In the genomic region with DNA sequence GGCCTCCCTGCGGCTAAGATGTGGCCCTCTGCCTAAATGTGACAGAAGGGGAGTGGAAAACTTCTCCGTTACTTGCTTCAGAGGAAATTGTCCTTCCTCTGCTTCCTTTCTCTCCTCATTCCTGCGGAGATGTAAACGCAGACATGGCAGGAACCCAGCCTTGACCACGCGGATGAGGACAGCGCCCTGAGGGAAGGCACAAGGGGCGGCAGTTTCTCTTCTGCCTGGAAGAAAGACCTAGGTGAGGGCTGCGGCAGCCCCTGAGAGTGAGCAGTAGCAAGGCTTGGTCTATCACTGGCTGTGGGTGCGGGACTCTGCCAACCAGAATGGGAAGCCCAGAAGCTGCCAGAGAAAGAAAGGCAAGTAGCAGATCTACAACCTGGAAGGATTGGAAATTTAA, we compare ENCODE assay signal across 20 cellular contexts. TPM values are rescaled to one million over a fixed set of nuclear protein-coding genes. Genes with fewer than 3 reads are reported as not detected.
DNase-seq lines count a peak whose midpoint lies in the region; ATAC-seq, FAIRE-seq and TF ChIP-seq lines count a peak whose summit lies in the region.
"Had no signal": no experiment of that assay in that cellular context is flagged by ENCODE, and none has a peak within 500 bp of the region (broad histone marks: within the 10 kb centered on the region; RNA-seq: fewer than 3 reads in every experiment).

No MANE protein-coding gene starts in this region.

- CTCF ChIA-PET in HepG2 (lab: Yijun Ruan, JAX; ENCODE audit: low intra/inter-chr PET ratio, low total read pairs), result no interaction called here

- H3K27me3 Mint-ChIP-seq in chondrocyte (ENCODE audit: low read depth) (no peaks in the 10 kb centered on the region), neural progenitor cell (ENCODE audit: insufficient read depth, low read depth) (peaks cover 6% of the 10 kb centered on the region)

- intact Hi-C loops in HepG2 (cut with micrococcal nuclease; ENCODE audit: unreplicated experiment), result no loop called here
- intact Hi-C loops in right lobe of liver (cut with DNase I), result no loop called here

- H3K4me2 ChIP-seq in HepG2 (ENCODE audit: low read depth, low read length), result peak overlapping the region; percentile 62
- H3K4me2 ChIP-seq in neural progenitor cell, result no peak overlapping the region
- H3K4me2 ChIP-seq: BLaER1 had no signal

- no peak for TF ChIP-seq EP300 in HepG2 (IDR thresholded peaks at IDR 0.05; ENCODE audit: low read depth in 2 of 2, low read length in 2 of 2)
- no peak for TF ChIP-seq EP300 in HepG2 (CRISPR knock-in tag; IDR thresholded peaks at IDR 0.05; ENCODE audit: borderline replicate concordance)

- TF ChIP-seq POLR2A in HepG2 (IDR thresholded peaks at IDR 0.05; ENCODE audit: insufficient read depth in 1 of 2, low read depth in 2 of 2, low read length in 2 of 2) (no peak), right lobe of liver (IDR thresholded peaks at IDR 0.05) (no peak)

- H3K9me3 ChIP-seq in HepG2 (ENCODE audit: low read length) (no peaks in the 10 kb centered on the region), right lobe of liver (no peaks in the 10 kb centered on the region), neural progenitor cell (ENCODE audit: low read depth) (no peaks in the 10 kb centered on the region)
- H3K9me3 ChIP-seq: BLaER1, Peyer's patch had no signal

- no peak overlapping the region for H3K27ac ChIP-seq in HepG2 (ENCODE audit: extremely low read length, insufficient read depth, low read length)
- H3K27ac ChIP-seq in right lobe of liver, result no peak overlapping the region
- H3K27ac ChIP-seq in neural progenitor cell, result no peak overlapping the region
- H3K27ac ChIP-seq: BLaER1, Peyer's patch had no signal

- no TSS peak for BruUV-seq in HepG2 (replicated peaks; lab: Mats Ljungman, UMichigan)

- POLR2A ChIA-PET in HepG2 (lab: Yijun Ruan, JAX), result no interaction called here

- H3K79me2 ChIP-seq in HepG2 (ENCODE audit: insufficient read depth, low read length) (no peaks in the 10 kb centered on the region), neural progenitor cell (ENCODE audit: low read depth) (no peaks in the 10 kb centered on the region)

- in situ Hi-C loops in HepG2 (cut with HindIII; ENCODE audit: extremely low pct_ligation_motif_present, low pct_unique_long_range_greater_than_20kb), result no loop called here

- H3K4me3 Mint-ChIP-seq in chondrocyte (ENCODE audit: unreplicated experiment) (no peak overlapping the region), neural progenitor cell (no peak overlapping the region)
- H3K4me3 Mint-ChIP-seq: CD8-positive, alpha-beta memory T cell had no signal

- no peak overlapping the region; a peak in 1 of 6 replicates for H3K4me3 ChIP-seq in HepG2 (replicated peaks in 1 of 3; ENCODE audit: insufficient read depth in 1 of 3, low read depth in 2 of 3, low read length in 3 of 3)
- H3K4me3 ChIP-seq in right lobe of liver, result no peak overlapping the region
- no peak overlapping the region for H3K4me3 ChIP-seq in neural progenitor cell
- H3K4me3 ChIP-seq: BLaER1, GM12878, Peyer's patch had no signal

- ATAC-seq in HepG2 (peak; percentile 54), right lobe of liver (no peak), GM21619 (IDR thresholded peaks at IDR 0.05; ENCODE audit: unreplicated experiment) (no peak)
- ATAC-seq: GM12878, SK-N-SH treated with all-trans-retinoic acid at 6 μM for 48 hours had no signal

- peaks cover 35% of the 10 kb centered on the region for H3K4me1 Mint-ChIP-seq in chondrocyte (ENCODE audit: low read depth)
- H3K4me1 Mint-ChIP-seq in neural progenitor cell, result peaks cover 2% of the 10 kb centered on the region
- H3K4me1 Mint-ChIP-seq: CD8-positive, alpha-beta memory T cell had no signal

- TF ChIP-seq RAD21 in HepG2 (CRISPR knock-in tag; IDR thresholded peaks at IDR 0.05), result no peak

- no peak for FAIRE-seq in HepG2 (lab: Jason Lieb, UNC)
- FAIRE-seq: G401.6, GM12878 had no signal

- H2AFZ ChIP-seq in HepG2 (ENCODE audit: low read length) (peak overlapping the region; percentile 23), neural progenitor cell (replicated peaks) (peak overlapping the region; percentile 42)

- TF ChIP-seq CTCF in HepG2 (CRISPR knock-in tag; IDR thresholded peaks at IDR 0.05), result no peak
- no peak for TF ChIP-seq CTCF in right lobe of liver (IDR thresholded peaks at IDR 0.05)
- TF ChIP-seq CTCF in chondrocyte (IDR thresholded peaks at IDR 0.05), result no peak
- no peak for TF ChIP-seq CTCF in neural progenitor cell (IDR thresholded peaks at IDR 0.05)

- peaks cover 25% of the 10 kb centered on the region for H3K4me1 ChIP-seq in HepG2 (ENCODE audit: insufficient read depth, low read length)
- no peaks in the 10 kb centered on the region for H3K4me1 ChIP-seq in right lobe of liver
- H3K4me1 ChIP-seq in neural progenitor cell, result no peaks in the 10 kb centered on the region
- H3K4me1 ChIP-seq: Peyer's patch had no signal

- WGBS in HepG2 (ENCODE audit: low lambda C conversion rate), result 58% methylated on average over 8 of the region's 10 CpGs
- 32% methylated on average over 3 of the region's 10 CpGs for WGBS in right lobe of liver (ENCODE audit: insufficient coverage, low coverage, low lambda C conversion rate, missing lambda C conversion rate)

- peaks cover 0 to 13% of the 10 kb centered on the region in 2 experiments; a peak in 1 of 5 replicates for H3K27me3 ChIP-seq in HepG2 (ENCODE audit: control insufficient read depth in 1 of 2, insufficient read depth in 2 of 2, low read length in 2 of 2)
- no peaks in the 10 kb centered on the region for H3K27me3 ChIP-seq in right lobe of liver
- H3K27me3 ChIP-seq in neural progenitor cell, result no peaks in the 10 kb centered on the region
- H3K27me3 ChIP-seq: BLaER1, Peyer's patch had no signal

- H4K20me1 ChIP-seq in HepG2 (ENCODE audit: insufficient read depth, low read length) (no peaks in the 10 kb centered on the region), neural progenitor cell (ENCODE audit: low read depth) (no peaks in the 10 kb centered on the region)
- H4K20me1 ChIP-seq: BLaER1 had no signal

- H3K27ac Mint-ChIP-seq in chondrocyte (ENCODE audit: unreplicated experiment) (peak overlapping the region; percentile 52), neural progenitor cell (no peak overlapping the region)
- H3K27ac Mint-ChIP-seq: CD8-positive, alpha-beta memory T cell had no signal

- H3K36me3 ChIP-seq in HepG2 (replicated peaks in 1 of 2; ENCODE audit: control insufficient read depth in 1 of 2, insufficient read depth in 2 of 2, low read length in 2 of 2) (no peaks in the 10 kb centered on the region), right lobe of liver (no peaks in the 10 kb centered on the region), neural progenitor cell (no peaks in the 10 kb centered on the region)
- H3K36me3 ChIP-seq: BLaER1, Peyer's patch had no signal

- H3K9ac ChIP-seq in HepG2 (ENCODE audit: insufficient read depth, low read depth, low read length) (no peak overlapping the region), neural progenitor cell (no peak overlapping the region)
- H3K9ac ChIP-seq: BLaER1 had no signal

- H3F3A ChIP-seq in neural progenitor cell (ENCODE audit: low read depth), result no peaks in the 10 kb centered on the region

- DNase-seq in HepG2 (ENCODE audit: low spot score) (no peak), right lobe of liver (no peak), chondrocyte (ENCODE audit: low spot score) (no peak), neural progenitor cell (ENCODE audit: low spot score) (no peak), GF-D8 (lab: John Stamatoyannopoulos, UW) (no peak), COR-L47 (lab: John Stamatoyannopoulos, UW) (no peak), NCI-H345 (lab: John Stamatoyannopoulos, UW) (no peak)
- DNase-seq: 8988T; CD8-positive, alpha-beta memory T cell; DND-41; MM.1S; NCI-H1105; NCI-H1694; Peyer's patch; SHP77 treated with DMSO at 0.1 percent for 48 hours had no signal

- H3K36me3 Mint-ChIP-seq in chondrocyte (ENCODE audit: low read depth), result no peaks in the 10 kb centered on the region
- no peaks in the 10 kb centered on the region for H3K36me3 Mint-ChIP-seq in neural progenitor cell
- H3K36me3 Mint-ChIP-seq: CD8-positive, alpha-beta memory T cell had no signal

- H3K9me3 Mint-ChIP-seq in chondrocyte (ENCODE audit: low read depth) (no peaks in the 10 kb centered on the region), neural progenitor cell (no peaks in the 10 kb centered on the region)
- H3K9me3 Mint-ChIP-seq: CD8-positive, alpha-beta memory T cell had no signal

RNA-seq across cellular contexts. Expression of a gene that starts 14.0 kb away (rescaled TPM):
- total RNA-seq in HepG2 (2016; rRNA removed; fragmentation: Illumina TruSeq; extraction: Trizol), result 42.8 and 63.1 TPM in 2 replicates
- total RNA-seq in HepG2 (2016; cell fraction: cytosol; rRNA removed; fragmentation: Illumina TruSeq; extraction: Trizol; ENCODE audit: low read depth), result 8.1 and 8.4 TPM in 2 replicates
- total RNA-seq in HepG2 (2016; cell fraction: insoluble cytoplasmic fraction; rRNA removed; fragmentation: Illumina TruSeq; extraction: Trizol), result 40.9 and 54.3 TPM in 2 replicates
- 18.5 and 19.2 TPM in 2 replicates for total RNA-seq in HepG2 (2016; cell fraction: membrane; rRNA removed; fragmentation: Illumina TruSeq; extraction: Trizol)
- 56.4 and 60.8 TPM in 2 replicates for total RNA-seq in HepG2 (2016; cell fraction: nucleus; rRNA removed; fragmentation: Illumina TruSeq; extraction: Trizol)
- polyA plus RNA-seq in HepG2 (2011; rRNA removed), result 9.6 and 10.1 TPM in 2 replicates
- 6.4 and 7.9 TPM in 2 replicates for polyA plus RNA-seq in HepG2 (2011; cell fraction: cytosol; rRNA removed)
- polyA plus RNA-seq in HepG2 (2011; cell fraction: nucleus; rRNA removed), result 42.7 and 43.4 TPM in 2 replicates
- polyA plus RNA-seq in HepG2 (2012), result 19.4 and 21.9 TPM in 2 replicates
- 4.7 and 5.0 TPM in 2 replicates for polyA plus RNA-seq in HepG2 (2016; cell fraction: cytosol; fragmentation: Illumina TruSeq; extraction: Trizol; ENCODE audit: low read depth)
- 61.3 and 68.4 TPM in 2 replicates for polyA plus RNA-seq in HepG2 (2016; cell fraction: insoluble cytoplasmic fraction; fragmentation: Illumina TruSeq; extraction: Trizol; ENCODE audit: low read depth)
- polyA plus RNA-seq in HepG2 (2016; cell fraction: membrane; fragmentation: Illumina TruSeq; extraction: Trizol; ENCODE audit: low read depth), result 9.5 and 10.5 TPM in 2 replicates
- 105 and 109 TPM in 2 replicates for polyA plus RNA-seq in HepG2 (2016; cell fraction: nucleus; fragmentation: Illumina TruSeq; extraction: Trizol; ENCODE audit: insufficient read depth, low read depth)
- polyA minus RNA-seq in HepG2 (2011; rRNA and poly(A)+ RNA removed; ENCODE audit: low replicate concordance), result 23.3 and 120 TPM in 2 replicates
- polyA minus RNA-seq in HepG2 (2011; cell fraction: cytosol; rRNA and poly(A)+ RNA removed), result 7.5 and 8.1 TPM in 2 replicates
- 51.4 and 55.3 TPM in 2 replicates for polyA minus RNA-seq in HepG2 (2011; cell fraction: nucleus; rRNA and poly(A)+ RNA removed)
- total RNA-seq in right lobe of liver, result 10 to 100 TPM; 13.1 to 48.0 (median 42.2) TPM
- total RNA-seq in chondrocyte, result 40.2 to 84.5 TPM (median 79.4 TPM) in 3 replicates
- 73.8 and 77.6 TPM in 2 replicates for total RNA-seq in neural progenitor cell (ENCODE audit: low replicate concordance)

RNA-seq across cellular contexts. Expression of a gene that starts 56.0 kb away (rescaled TPM):
- total RNA-seq in HepG2 (2016; rRNA removed; fragmentation: Illumina TruSeq; extraction: Trizol), result 0.07 TPM in 1 of 2 replicates, not detected in the other
- total RNA-seq in HepG2 (2016; cell fraction: cytosol; rRNA removed; fragmentation: Illumina TruSeq; extraction: Trizol; ENCODE audit: low read depth), result not detected in 2 replicates
- total RNA-seq in HepG2 (2016; cell fraction: insoluble cytoplasmic fraction; rRNA removed; fragmentation: Illumina TruSeq; extraction: Trizol), result 0.19 TPM in 1 of 2 replicates, not detected in the other
- total RNA-seq in HepG2 (2016; cell fraction: membrane; rRNA removed; fragmentation: Illumina TruSeq; extraction: Trizol), result 0.09 TPM in 1 of 2 replicates, not detected in the other
- 0.31 and 0.50 TPM in 2 replicates for total RNA-seq in HepG2 (2016; cell fraction: nucleus; rRNA removed; fragmentation: Illumina TruSeq; extraction: Trizol)
- 0.18 and 0.20 TPM in 2 replicates for polyA plus RNA-seq in HepG2 (2011; rRNA removed)
- 0.05 and 0.08 TPM in 2 replicates for polyA plus RNA-seq in HepG2 (2011; cell fraction: cytosol; rRNA removed)
- polyA plus RNA-seq in HepG2 (2011; cell fraction: nucleus; rRNA removed), result 1.2 and 1.7 TPM in 2 replicates
- 0.44 and 0.65 TPM in 2 replicates for polyA plus RNA-seq in HepG2 (2012)
- not detected in 2 replicates for polyA plus RNA-seq in HepG2 (2016; cell fraction: cytosol; fragmentation: Illumina TruSeq; extraction: Trizol; ENCODE audit: low read depth)
- polyA plus RNA-seq in HepG2 (2016; cell fraction: insoluble cytoplasmic fraction; fragmentation: Illumina TruSeq; extraction: Trizol; ENCODE audit: low read depth), result not detected in 2 replicates
- not detected in 2 replicates for polyA plus RNA-seq in HepG2 (2016; cell fraction: membrane; fragmentation: Illumina TruSeq; extraction: Trizol; ENCODE audit: low read depth)
- 0.60 and 0.71 TPM in 2 replicates for polyA plus RNA-seq in HepG2 (2016; cell fraction: nucleus; fragmentation: Illumina TruSeq; extraction: Trizol; ENCODE audit: insufficient read depth, low read depth)
- polyA minus RNA-seq in HepG2 (2011; rRNA and poly(A)+ RNA removed; ENCODE audit: low replicate concordance), result 0.37 and 1.3 TPM in 2 replicates
- polyA minus RNA-seq in HepG2 (2011; cell fraction: cytosol; rRNA and poly(A)+ RNA removed), result not detected in 2 replicates
- 2.1 and 2.4 TPM in 2 replicates for polyA minus RNA-seq in HepG2 (2011; cell fraction: nucleus; rRNA and poly(A)+ RNA removed)
- total RNA-seq in right lobe of liver, result under 1 TPM in 3 of 6 experiments, not detected in 3; 0.06 to 0.27 (median 0.14) TPM
- 0.25 to 0.48 TPM in 2 of 3 replicates, not detected in the other for total RNA-seq in chondrocyte
- total RNA-seq in neural progenitor cell (ENCODE audit: low replicate concordance), result 0.19 TPM in 1 of 2 replicates, not detected in the other
